7 cellular contexts compared by ENCODE assay signal in the genomic region with DNA sequence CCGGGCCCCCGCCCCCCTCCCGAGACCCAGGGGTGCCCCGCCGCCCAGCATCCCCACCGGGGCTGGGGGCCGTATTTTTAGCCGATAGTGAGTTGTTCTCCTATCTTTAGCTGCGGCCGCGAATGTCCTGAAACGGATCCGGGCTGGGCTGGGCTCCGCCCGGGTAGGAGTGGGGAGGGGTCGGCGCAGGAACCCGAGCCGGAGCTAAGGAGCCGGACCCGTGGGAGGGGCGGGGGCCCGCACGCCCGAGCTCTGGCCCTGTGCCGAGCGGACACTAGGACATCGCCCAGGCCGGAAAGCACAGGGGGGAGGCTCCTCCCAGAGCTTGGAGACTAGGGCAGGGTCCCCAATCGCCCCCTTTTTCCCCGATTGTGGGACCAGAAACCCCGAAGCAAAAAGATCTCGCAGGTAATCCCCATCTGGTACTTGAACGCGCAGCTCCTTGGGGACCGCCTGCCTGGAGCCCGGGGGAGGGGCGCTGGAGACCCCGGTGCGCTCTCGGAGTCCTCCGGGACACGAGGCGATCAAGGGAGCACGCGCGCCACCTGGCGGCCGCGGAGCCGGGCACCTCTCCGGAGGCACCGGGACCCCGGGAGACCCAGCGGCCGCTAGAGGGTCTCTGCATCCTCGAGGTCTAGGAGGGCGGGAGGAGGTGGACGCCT. TPM values are rescaled to one million over a fixed set of nuclear protein-coding genes. Genes with fewer than 3 reads are reported as not detected.
DNase-seq lines count a peak whose midpoint lies in the region; ATAC-seq and TF ChIP-seq lines count a peak whose summit lies in the region.

No MANE protein-coding gene starts in this region.

- peak; percentile 82 for TF ChIP-seq CTCF in fibroblast of the aortic adventitia (IDR thresholded peaks at IDR 0.05; ENCODE audit: insufficient read depth, low read length)
- peak; percentile 98 for TF ChIP-seq CTCF in nephron progenitor cell (IDR thresholded peaks at IDR 0.05)

- no peak overlapping the region for H3K27ac Mint-ChIP-seq in nephron progenitor cell
- peak overlapping the region in 1 of 2 donors; percentile 54 for H3K27ac Mint-ChIP-seq in stimulated activated naive CD8-positive, alpha-beta T cell treated with anti-CD3 and anti-CD28 coated beads, Interleukin-15, amount 100 ng/mL, for 72 hours

- H3K9me3 Mint-ChIP-seq in nephron progenitor cell, result no peaks in the 10 kb centered on the region
- no peaks in the 10 kb centered on the region for H3K9me3 Mint-ChIP-seq in stimulated activated naive CD8-positive, alpha-beta T cell treated with anti-CD3 and anti-CD28 coated beads, Interleukin-15, amount 100 ng/mL, for 72 hours

- peaks cover 54% of the 10 kb centered on the region for H3K4me1 Mint-ChIP-seq in nephron progenitor cell
- peaks cover 19% of the 10 kb centered on the region for H3K4me1 Mint-ChIP-seq in stimulated activated naive CD8-positive, alpha-beta T cell treated with anti-CD3 and anti-CD28 coated beads, Interleukin-15, amount 100 ng/mL, for 72 hours

- H3K4me3 ChIP-seq in fibroblast of the aortic adventitia (ENCODE audit: low read depth, low read length), result peak overlapping the region; percentile 95

- H3K27me3 Mint-ChIP-seq in nephron progenitor cell (ENCODE audit: low read depth, poor library complexity), result peaks cover 26% of the 10 kb centered on the region
- H3K27me3 Mint-ChIP-seq in stimulated activated naive CD8-positive, alpha-beta T cell treated with anti-CD3 and anti-CD28 coated beads, Interleukin-15, amount 100 ng/mL, for 72 hours, result peaks cover 27% of the 10 kb centered on the region

- peak; percentile 8 for ATAC-seq in GM18502 (IDR thresholded peaks at IDR 0.05; ENCODE audit: poor library complexity, unreplicated experiment)
- ATAC-seq in stimulated activated naive CD8-positive, alpha-beta T cell treated with anti-CD3 and anti-CD28 coated beads, Interleukin-15, amount 100 ng/mL, for 72 hours, result peak; percentile 78

- H3K4me3 Mint-ChIP-seq in nephron progenitor cell, result peak overlapping the region; percentile 78
- H3K4me3 Mint-ChIP-seq in stimulated activated naive CD8-positive, alpha-beta T cell treated with anti-CD3 and anti-CD28 coated beads, Interleukin-15, amount 100 ng/mL, for 72 hours, result peak overlapping the region; percentile 82 to 84

- no peaks in the 10 kb centered on the region for H3K36me3 Mint-ChIP-seq in nephron progenitor cell (ENCODE audit: low read depth)

- DNase-seq in KG1 (lab: John Stamatoyannopoulos, UW) (peak; percentile 68), SHP77 (lab: John Stamatoyannopoulos, UW) (peak; percentile 45 to 63), fibroblast of the aortic adventitia (ENCODE audit: low read depth) (peak; percentile 83), nephron progenitor cell (peak; percentile 98)
- DNase-seq in activated effector memory CD4-positive, alpha-beta T cell treated with anti-CD3 and anti-CD28 coated beads, Interleukin-2, amount 50 U/mL, for 16 hours, result peak; percentile 93
- DNase-seq in stimulated activated naive CD8-positive, alpha-beta T cell treated with anti-CD3 and anti-CD28 coated beads, Interleukin-15, amount 100 ng/mL, for 72 hours, result peak; percentile 79 to 82

RNA-seq across cellular contexts. Expression of gene CDC42EP2, which starts 0.7 kb away (rescaled TPM):
- total RNA-seq in fibroblast of the aortic adventitia (ENCODE audit: low replicate concordance), result 4.7 and 28.0 TPM in 2 replicates

RNA-seq across cellular contexts. Expression of gene DPF2, which starts 18.3 kb away (rescaled TPM):
- 46.4 and 75.9 TPM in 2 replicates for total RNA-seq in fibroblast of the aortic adventitia (ENCODE audit: low replicate concordance)

RNA-seq across cellular contexts. Expression of gene TIGD3, which starts 39.2 kb away (rescaled TPM):
- 0.27 TPM in 1 of 2 replicates, not detected in the other for total RNA-seq in fibroblast of the aortic adventitia (ENCODE audit: low replicate concordance)

RNA-seq across cellular contexts. Expression of gene POLA2, which starts 53.6 kb away (rescaled TPM):
- total RNA-seq in fibroblast of the aortic adventitia (ENCODE audit: low replicate concordance), result 8.7 and 32.4 TPM in 2 replicates

Comparison
In these comparisons a context has a peak if more than half of its experiments do, and no peak if none do; other contexts are left out.
1. Peak in every context shown above with its lines: DNase-seq, ATAC-seq and H3K4me3 ChIP-seq.